ENCODE assay signal across 8 cellular contexts in the genomic region with DNA sequence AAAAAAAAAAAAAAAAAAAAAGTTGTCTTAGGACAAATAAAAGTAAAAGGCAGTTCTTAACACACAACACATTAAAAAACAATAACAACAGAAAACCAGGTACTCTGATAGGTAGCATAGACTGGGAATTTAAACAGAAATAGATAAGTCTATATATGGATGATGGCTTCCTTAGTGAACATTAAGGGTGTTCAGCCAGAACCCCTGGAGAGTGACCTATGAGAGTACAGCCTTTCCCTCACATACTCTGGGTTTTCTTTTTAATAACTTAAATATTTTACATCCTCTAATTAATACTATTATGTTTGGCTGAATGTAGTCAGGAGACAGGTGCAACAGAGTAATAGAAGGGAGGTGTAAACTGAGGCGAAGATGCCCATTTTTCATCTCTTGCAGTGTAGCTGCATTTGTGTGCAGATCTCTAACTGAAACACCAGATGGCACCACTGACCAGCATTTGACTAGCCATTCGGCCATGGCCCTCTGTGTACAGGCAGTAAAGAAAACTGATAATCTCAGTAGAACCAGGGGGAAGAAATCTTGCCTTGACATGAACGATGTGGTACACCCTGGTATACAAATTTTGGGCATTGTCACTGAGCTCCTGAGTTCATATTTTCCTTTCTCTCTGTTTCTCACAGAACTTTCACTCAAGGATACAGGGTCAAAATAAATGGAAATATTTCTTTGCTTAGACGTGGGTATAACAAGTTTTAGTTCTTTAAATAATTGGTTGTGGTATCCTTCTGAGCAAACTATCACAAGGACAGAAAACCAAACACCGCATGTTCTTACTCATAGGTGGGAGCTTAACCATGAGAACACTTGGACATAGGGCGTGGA. TPM values are rescaled to one million over a fixed set of nuclear protein-coding genes. Genes with fewer than 3 reads are reported as not detected.
DNase-seq lines count a peak whose midpoint lies in the region; ATAC-seq and TF ChIP-seq lines count a peak whose summit lies in the region.

No MANE protein-coding gene starts in this region.

- H3K9me3 Mint-ChIP-seq in activated CD4-positive, alpha-beta memory T cell treated with anti-CD3 and anti-CD28 coated beads for 36 hours = no peaks in the 10 kb centered on the region
- H3K9me3 Mint-ChIP-seq in nephron progenitor cell = no peaks in the 10 kb centered on the region

- no peak overlapping the region for H3K27ac Mint-ChIP-seq in activated CD4-positive, alpha-beta memory T cell treated with anti-CD3 and anti-CD28 coated beads for 36 hours
- H3K27ac Mint-ChIP-seq in nephron progenitor cell = no peak overlapping the region

- no peaks in the 10 kb centered on the region for H3K9me3 ChIP-seq in A673 (ENCODE audit: low read depth, low read length, poor library complexity, severe bottlenecking)

- CTCF ChIA-PET in A673 (lab: Charles Lee) = interaction anchor here (0.6 to 1.4 kb wide), 4 partner anchors 25 to 217 kb away, joined by 5 to 16 read pairs (median 12); no protein-coding TSS in a partner anchor
- CTCF ChIA-PET in activated CD4-positive, alpha-beta memory T cell treated with anti-CD3 and anti-CD28 coated beads for 36 hours (lab: Charles Lee) = interaction anchor here (0.8 to 8.4 kb wide), 21 partner anchors 8 to 828 kb away, joined by 3 to 150 read pairs (median 7); a partner anchor contains a TSS

- no peaks in the 10 kb centered on the region for H3K4me1 ChIP-seq in A673 (ENCODE audit: insufficient read depth, low read length, poor library complexity, severe bottlenecking)

- peaks cover 51% of the 10 kb centered on the region for H3K36me3 Mint-ChIP-seq in activated CD4-positive, alpha-beta memory T cell treated with anti-CD3 and anti-CD28 coated beads for 36 hours
- H3K36me3 Mint-ChIP-seq in nephron progenitor cell (ENCODE audit: low read depth) = peaks cover 16% of the 10 kb centered on the region

- no TSS peak for BruUV-seq in A673 (replicated peaks; lab: Mats Ljungman, UMichigan)

- no peaks in the 10 kb centered on the region for H3K27me3 ChIP-seq in A673 (replicated peaks; ENCODE audit: insufficient read depth, low read depth, low read length, poor library complexity)

- POLR2A ChIA-PET in A673 (lab: Charles Lee; ENCODE audit: low non-redundant PET) = no interaction called here
- POLR2A ChIA-PET in activated CD4-positive, alpha-beta memory T cell treated with anti-CD3 and anti-CD28 coated beads for 36 hours (lab: Charles Lee) = interaction anchor here (2.5 kb wide), 1 partner anchor 10 kb away, joined by 9 read pairs; no protein-coding TSS in a partner anchor

- DNase-seq in A673 (ENCODE audit: low spot score) (peak; percentile 60), GM04504 (ENCODE audit: low read depth) (peak; percentile 28), NCI-H2196 (lab: John Stamatoyannopoulos, UW; ENCODE audit: unreplicated experiment) (peak; percentile 65), fibroblast of peridontal ligament (ENCODE audit: extremely low read depth) (peak; percentile 77), nephron progenitor cell (peak; percentile 56)
- DNase-seq in activated CD4-positive, alpha-beta memory T cell treated with anti-CD3 and anti-CD28 coated beads for 36 hours = peak; percentile 60

- no peak overlapping the region for H3K4me3 Mint-ChIP-seq in activated CD4-positive, alpha-beta memory T cell treated with anti-CD3 and anti-CD28 coated beads for 36 hours
- H3K4me3 Mint-ChIP-seq in nephron progenitor cell = no peak overlapping the region

- no peak overlapping the region for H3K4me3 ChIP-seq in A673 (ENCODE audit: low read depth, low read length, poor library complexity, severe bottlenecking)

- H3K36me3 ChIP-seq in A673 (ENCODE audit: insufficient read depth, low read length, poor library complexity, severe bottlenecking) = peaks cover 17% of the 10 kb centered on the region

- H3K27me3 Mint-ChIP-seq in activated CD4-positive, alpha-beta memory T cell treated with anti-CD3 and anti-CD28 coated beads for 36 hours = no peaks in the 10 kb centered on the region
- H3K27me3 Mint-ChIP-seq in nephron progenitor cell (ENCODE audit: low read depth, poor library complexity) = no peaks in the 10 kb centered on the region

- intact Hi-C loops in A673 (cut with micrococcal nuclease; ENCODE audit: unreplicated experiment) = loop anchor here (2.0 to 5.0 kb wide), 2 partner anchors 55 to 217 kb away; a partner anchor contains a TSS
- intact Hi-C loops in activated CD4-positive, alpha-beta memory T cell treated with anti-CD3 and anti-CD28 coated beads for 36 hours (cut with micrococcal nuclease) = loop anchor here (1.0 kb wide), 1 partner anchor 61 kb away; no protein-coding TSS in a partner anchor

- ATAC-seq in HG02642 (IDR thresholded peaks at IDR 0.05; ENCODE audit: poor library complexity, unreplicated experiment) (peak; percentile 70), GM21717 (IDR thresholded peaks at IDR 0.05; ENCODE audit: unreplicated experiment) (no peak)

- peaks cover 38% of the 10 kb centered on the region for H3K4me1 Mint-ChIP-seq in activated CD4-positive, alpha-beta memory T cell treated with anti-CD3 and anti-CD28 coated beads for 36 hours (ENCODE audit: low read depth)
- peaks cover 16% of the 10 kb centered on the region for H3K4me1 Mint-ChIP-seq in nephron progenitor cell

- TF ChIP-seq CTCF in A673 (conservative IDR thresholded peaks at IDR 0.05; ENCODE audit: low read depth, low read length) (peak; percentile 74), nephron progenitor cell (IDR thresholded peaks at IDR 0.05) (peak; percentile 83)

- H3K27ac ChIP-seq in A673 (ENCODE audit: low read depth, low read length, poor library complexity, severe bottlenecking) = no peak overlapping the region

RNA-seq across cellular contexts. Expression of a gene that starts 7.6 kb away (rescaled TPM):
- total RNA-seq in A673 (2021) = 89.1 and 91.4 TPM in 2 replicates
- 100 to 1,000 TPM; 102 to 104 TPM for total RNA-seq in activated CD4-positive, alpha-beta memory T cell treated with anti-CD3 and anti-CD28 coated beads for 36 hours

RNA-seq across cellular contexts. Expression of a gene that starts 53.8 kb away (rescaled TPM):
- total RNA-seq in A673 (2021) = 3.2 and 6.7 TPM in 2 replicates
- total RNA-seq in activated CD4-positive, alpha-beta memory T cell treated with anti-CD3 and anti-CD28 coated beads for 36 hours = under 1 TPM; 0.53 to 0.69 TPM
